Comparison of ENCODE assay signal across 11 cellular contexts in genomic region chr12:46374286-46374685, GRCh38. TPM values are rescaled to one million over a fixed set of nuclear protein-coding genes. Genes with fewer than 3 reads are reported as not detected.
DNase-seq lines count a peak whose midpoint lies in the region; ATAC-seq and TF ChIP-seq lines count a peak whose summit lies in the region.
"Had no signal": no experiment of that assay in that cellular context is flagged by ENCODE, and none has a peak within 500 bp of the region (broad histone marks: within the 10 kb centered on the region; RNA-seq: fewer than 3 reads in every experiment).

No MANE protein-coding gene starts in this region.

- no peak for DNase-seq in CD4-positive, CD25-positive, alpha-beta regulatory T cell
- DNase-seq in chondrocyte (ENCODE audit: low spot score), result no peak
- DNase-seq in neural progenitor cell (ENCODE audit: low spot score), result no peak
- no peak for DNase-seq in effector CD4-positive, alpha-beta T cell
- no peak for DNase-seq in thyroid gland
- no peak for DNase-seq in SHP77 (lab: John Stamatoyannopoulos, UW)
- DNase-seq: dermis blood vessel endothelial cell, NCI-H1436 treated with DMSO at 0.1 percent for 48 hours, SHP77 treated with DMSO at 0.1 percent for 48 hours had no signal

- peak overlapping the region in 2 of 3 donors; percentile 90 to 97 for H3K27ac Mint-ChIP-seq in CD4-positive, CD25-positive, alpha-beta regulatory T cell
- H3K27ac Mint-ChIP-seq in chondrocyte (ENCODE audit: unreplicated experiment) (peak overlapping the region; percentile 98), neural progenitor cell (no peak overlapping the region)

- no peaks in the 10 kb centered on the region for H3K27me3 ChIP-seq in CD4-positive, CD25-positive, alpha-beta regulatory T cell (ENCODE audit: control insufficient read depth, insufficient read depth, low read length)
- H3K27me3 ChIP-seq in Loucy (ENCODE audit: insufficient read depth, low read length, poor library complexity, severe bottlenecking) (peaks cover 10% of the 10 kb centered on the region), neural progenitor cell (peaks cover 9% of the 10 kb centered on the region), thyroid gland (no peaks in the 10 kb centered on the region)

- peaks cover 42% of the 10 kb centered on the region for H3K79me2 ChIP-seq in Loucy (ENCODE audit: insufficient read depth, low read length)
- H3K79me2 ChIP-seq in neural progenitor cell (ENCODE audit: low read depth), result peaks cover 33% of the 10 kb centered on the region

- H3F3A ChIP-seq in Loucy (ENCODE audit: low read depth) (no peaks in the 10 kb centered on the region), neural progenitor cell (ENCODE audit: low read depth) (peaks cover 34% of the 10 kb centered on the region)

- no peaks in the 10 kb centered on the region for H3K9me3 ChIP-seq in CD4-positive, CD25-positive, alpha-beta regulatory T cell (ENCODE audit: control insufficient read depth in 2 of 2, low read length in 2 of 2)
- no peaks in the 10 kb centered on the region for H3K9me3 ChIP-seq in Loucy (ENCODE audit: insufficient read depth, low read depth, low read length)
- no peaks in the 10 kb centered on the region for H3K9me3 ChIP-seq in neural progenitor cell (ENCODE audit: low read depth)
- H3K9me3 ChIP-seq in thyroid gland, result no peaks in the 10 kb centered on the region

- H3K9me2 ChIP-seq in Loucy (replicated peaks; ENCODE audit: low read depth, low read length), result no peaks in the 10 kb centered on the region

- peaks cover 17% of the 10 kb centered on the region for H3K27me3 Mint-ChIP-seq in CD4-positive, CD25-positive, alpha-beta regulatory T cell
- no peaks in the 10 kb centered on the region for H3K27me3 Mint-ChIP-seq in chondrocyte (ENCODE audit: low read depth)
- peaks cover 21% of the 10 kb centered on the region for H3K27me3 Mint-ChIP-seq in neural progenitor cell (ENCODE audit: insufficient read depth, low read depth)

- H3K4me1 ChIP-seq in CD4-positive, CD25-positive, alpha-beta regulatory T cell (ENCODE audit: control insufficient read depth, insufficient read depth, low read length, poor library complexity, severe bottlenecking), result peaks cover 36% of the 10 kb centered on the region
- H3K4me1 ChIP-seq in Loucy (ENCODE audit: insufficient read depth, low read length, poor library complexity, severe bottlenecking) (peaks cover 51% of the 10 kb centered on the region), neural progenitor cell (peaks cover 25% of the 10 kb centered on the region), thyroid gland (peaks cover 13 to 16% of the 10 kb centered on the region in 2 donors)

- H2AFZ ChIP-seq in Loucy (ENCODE audit: low read length), result 0 out of 2 replicates have a peak overlapping the region, but pooled peaks have one; percentile 56
- no peak overlapping the region for H2AFZ ChIP-seq in neural progenitor cell (replicated peaks)

- H3K4me2 ChIP-seq in Loucy (ENCODE audit: low read depth, low read length, poor library complexity, severe bottlenecking), result peak overlapping the region; percentile 91
- peak overlapping the region; percentile 96 for H3K4me2 ChIP-seq in neural progenitor cell

- H4K20me1 ChIP-seq in Loucy (ENCODE audit: insufficient read depth, low read length, poor library complexity, severe bottlenecking) (peaks cover 29% of the 10 kb centered on the region), neural progenitor cell (ENCODE audit: low read depth) (peaks cover 19% of the 10 kb centered on the region)

- peaks cover 19 to 49% (median 37%) of the 10 kb centered on the region in 4 donors for H3K4me1 Mint-ChIP-seq in CD4-positive, CD25-positive, alpha-beta regulatory T cell
- H3K4me1 Mint-ChIP-seq in chondrocyte (ENCODE audit: low read depth) (peaks cover 20% of the 10 kb centered on the region), neural progenitor cell (peaks cover 29% of the 10 kb centered on the region)

- peak overlapping the region; percentile 91 for H3K27ac ChIP-seq in CD4-positive, CD25-positive, alpha-beta regulatory T cell (ENCODE audit: insufficient read depth, low read length, poor library complexity, severe bottlenecking)
- H3K27ac ChIP-seq in neural progenitor cell (no peak overlapping the region), thyroid gland (peak overlapping the region in 1 of 3 donors; percentile 96)

- peaks cover 14% of the 10 kb centered on the region for H3K36me3 Mint-ChIP-seq in CD4-positive, CD25-positive, alpha-beta regulatory T cell
- H3K36me3 Mint-ChIP-seq in chondrocyte (ENCODE audit: low read depth) (peaks cover 28% of the 10 kb centered on the region), neural progenitor cell (peaks cover 6% of the 10 kb centered on the region)

- TF ChIP-seq CTCF in Loucy (conservative IDR thresholded peaks at IDR 0.05; ENCODE audit: low read length), result no peak
- TF ChIP-seq CTCF in chondrocyte (IDR thresholded peaks at IDR 0.05), result no peak
- TF ChIP-seq CTCF in neural progenitor cell (IDR thresholded peaks at IDR 0.05), result no peak
- TF ChIP-seq CTCF in thyroid gland (IDR thresholded peaks at IDR 0.05), result no peak

- peaks cover 0 to 2% (median 0%) of the 10 kb centered on the region in 7 donors for H3K9me3 Mint-ChIP-seq in CD4-positive, CD25-positive, alpha-beta regulatory T cell
- H3K9me3 Mint-ChIP-seq in chondrocyte (ENCODE audit: low read depth) (no peaks in the 10 kb centered on the region), neural progenitor cell (no peaks in the 10 kb centered on the region)

- peak overlapping the region; percentile 96 for H3K4me3 ChIP-seq in CD4-positive, CD25-positive, alpha-beta regulatory T cell (ENCODE audit: low read depth, low read length)
- H3K4me3 ChIP-seq in Loucy (ENCODE audit: low read length, poor library complexity, severe bottlenecking) (peak overlapping the region; percentile 95), neural progenitor cell (peak overlapping the region; percentile 76), thyroid gland (replicated peaks in 1 of 3) (no peak overlapping the region)

- intact Hi-C loops in thyroid gland (cut with DNase I), result no loop called here

- H3K4me3 Mint-ChIP-seq in CD4-positive, CD25-positive, alpha-beta regulatory T cell, result peak overlapping the region; percentile 94 to 100 (median 98)
- H3K4me3 Mint-ChIP-seq in chondrocyte (ENCODE audit: unreplicated experiment) (peak overlapping the region; percentile 96), neural progenitor cell (peak overlapping the region; percentile 96)

- H3K9ac ChIP-seq in Loucy (ENCODE audit: low read depth, low read length, poor library complexity, severe bottlenecking) (peak overlapping the region; percentile 97), neural progenitor cell (no peak overlapping the region)

- 70 to 74% methylated on average over 1 of the region's 1 CpG for WGBS in thyroid gland, 2 donors

- ATAC-seq in CD4-positive, CD25-positive, alpha-beta regulatory T cell (ENCODE audit: low read depth in 2 of 2), result no peak
- no peak for ATAC-seq in GM21390 (IDR thresholded peaks at IDR 0.05; ENCODE audit: unreplicated experiment)

- TF ChIP-seq POLR2A in thyroid gland (IDR thresholded peaks at IDR 0.05), result no peak

- H3K36me3 ChIP-seq in CD4-positive, CD25-positive, alpha-beta regulatory T cell (ENCODE audit: control insufficient read depth, insufficient read depth, low read length), result peaks cover 18% of the 10 kb centered on the region
- peaks cover 19% of the 10 kb centered on the region for H3K36me3 ChIP-seq in Loucy (ENCODE audit: insufficient read depth, low read length)
- peaks cover 17% of the 10 kb centered on the region for H3K36me3 ChIP-seq in neural progenitor cell
- peaks cover 17 to 20% of the 10 kb centered on the region in 2 donors for H3K36me3 ChIP-seq in thyroid gland

RNA-seq across cellular contexts. Expression of gene SLC38A2, which starts 1.7 kb away (rescaled TPM):
- total RNA-seq in CD4-positive, CD25-positive, alpha-beta regulatory T cell, result 186 TPM
- 100 to 1,000 TPM in 1 of 4 donors, 10 to 100 TPM in 3; 53.0 to 110 (median 80.1) TPM for polyA plus RNA-seq in CD4-positive, CD25-positive, alpha-beta regulatory T cell
- total RNA-seq in chondrocyte, result 580 to 614 TPM (median 596 TPM) in 3 replicates
- total RNA-seq in neural progenitor cell (ENCODE audit: low replicate concordance), result 259 and 348 TPM in 2 replicates
- total RNA-seq in thyroid gland, result 100 to 1,000 TPM; 210 to 460 (median 314) TPM

Comparison
In these comparisons a context has a peak if more than half of its experiments do, and no peak if none do; other contexts are left out.
1. H3K4me3 ChIP-seq: peak in CD4-positive, CD25-positive, alpha-beta regulatory T cell (single experiment), Loucy (single experiment) and neural progenitor cell (single experiment); none in thyroid gland (0 of 3).
2. Peak in every context shown above with its lines, with median percentiles within 50 percentile points of each other: H3K4me3 Mint-ChIP-seq.